In the genomic region with DNA sequence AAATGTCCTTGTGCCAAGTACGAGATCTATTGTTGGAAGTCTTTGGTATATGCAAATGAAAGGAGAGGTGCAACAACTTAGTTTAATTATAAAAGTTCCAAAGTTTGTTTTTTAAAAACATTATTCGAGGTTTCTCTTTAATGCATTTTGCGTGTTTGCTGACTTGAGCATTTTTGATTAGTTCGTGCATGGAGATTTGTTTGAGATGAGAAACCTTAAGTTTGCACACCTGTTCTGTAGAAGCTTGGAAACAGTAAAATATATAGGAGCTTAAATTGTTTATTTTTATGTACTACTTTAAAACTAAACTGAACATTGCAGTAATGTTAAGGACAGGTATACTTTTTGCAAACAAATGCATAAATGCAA, we compare ENCODE assay signal across 2 cellular contexts.
A peak's percentile ranks its signal among the peaks of the same experiment; 100 is the strongest.
TF ChIP-seq lines count a peak whose summit lies in the region.

No MANE protein-coding gene starts in this region.

TF ChIP-seq in HepG2, 621 proteins besides CTCF, POLR2A, EP300 and RAD21:
- TF ChIP-seq MAFK (conservative IDR thresholded peaks at IDR 0.05 in 1 of 2, IDR thresholded peaks at IDR 0.05 in 1 of 2; ENCODE audit: low read length in 2 of 2): peak in 1 of 2 experiments; percentile 58; a peak in 2 of 4 replicates
- TF ChIP-seq, protein P1, sequence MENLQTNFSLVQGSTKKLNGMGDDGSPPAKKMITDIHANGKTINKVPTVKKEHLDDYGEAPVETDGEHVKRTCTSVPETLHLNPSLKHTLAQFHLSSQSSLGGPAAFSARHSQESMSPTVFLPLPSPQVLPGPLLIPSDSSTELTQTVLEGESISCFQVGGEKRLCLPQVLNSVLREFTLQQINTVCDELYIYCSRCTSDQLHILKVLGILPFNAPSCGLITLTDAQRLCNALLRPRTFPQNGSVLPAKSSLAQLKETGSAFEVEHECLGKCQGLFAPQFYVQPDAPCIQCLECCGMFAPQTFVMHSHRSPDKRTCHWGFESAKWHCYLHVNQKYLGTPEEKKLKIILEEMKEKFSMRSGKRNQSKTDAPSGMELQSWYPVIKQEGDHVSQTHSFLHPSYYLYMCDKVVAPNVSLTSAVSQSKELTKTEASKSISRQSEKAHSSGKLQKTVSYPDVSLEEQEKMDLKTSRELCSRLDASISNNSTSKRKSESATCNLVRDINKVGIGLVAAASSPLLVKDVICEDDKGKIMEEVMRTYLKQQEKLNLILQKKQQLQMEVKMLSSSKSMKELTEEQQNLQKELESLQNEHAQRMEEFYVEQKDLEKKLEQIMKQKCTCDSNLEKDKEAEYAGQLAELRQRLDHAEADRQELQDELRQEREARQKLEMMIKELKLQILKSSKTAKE (CRISPR knock-in tag; IDR thresholded peaks at IDR 0.05; ENCODE audit: borderline replicate concordance): no peak
- TF ChIP-seq MIER2 (CRISPR knock-in tag; IDR thresholded peaks at IDR 0.05): no peak
- no peak for TF ChIP-seq TAF1 (CRISPR knock-in tag; IDR thresholded peaks at IDR 0.05)
- TF ChIP-seq ZNF329 (CRISPR knock-in tag; IDR thresholded peaks at IDR 0.05; ENCODE audit: low read depth): no peak
- 0 out of 2 replicates have a peak, but pooled peaks have one; percentile 18 for TF ChIP-seq MAFF (IDR thresholded peaks at IDR 0.05; ENCODE audit: low read depth, low read length)

TF ChIP-seq in SK-N-SH, 30 proteins besides CTCF, POLR2A, EP300 and RAD21:
- TF ChIP-seq GABPA (IDR thresholded peaks at IDR 0.05; ENCODE audit: low read depth) (no peak), RCOR1 (IDR thresholded peaks at IDR 0.05; ENCODE audit: low read length) (no peak), FOXJ3 (CRISPR knock-in tag; IDR thresholded peaks at IDR 0.05) (no peak), POLR2AphosphoS5 (IDR thresholded peaks at IDR 0.05; ENCODE audit: low read depth, low read length) (no peak), EZH2phosphoT487 (IDR thresholded peaks at IDR 0.05; ENCODE audit: borderline replicate concordance, low read depth) (no peak), CHD2 (IDR thresholded peaks at IDR 0.05; ENCODE audit: low read length, partially characterized antibody) (no peak), ELF1 (IDR thresholded peaks at IDR 0.05) (no peak), RFX5 (IDR thresholded peaks at IDR 0.05; ENCODE audit: low read length) (no peak)
- TF ChIP-seq, protein P2, sequence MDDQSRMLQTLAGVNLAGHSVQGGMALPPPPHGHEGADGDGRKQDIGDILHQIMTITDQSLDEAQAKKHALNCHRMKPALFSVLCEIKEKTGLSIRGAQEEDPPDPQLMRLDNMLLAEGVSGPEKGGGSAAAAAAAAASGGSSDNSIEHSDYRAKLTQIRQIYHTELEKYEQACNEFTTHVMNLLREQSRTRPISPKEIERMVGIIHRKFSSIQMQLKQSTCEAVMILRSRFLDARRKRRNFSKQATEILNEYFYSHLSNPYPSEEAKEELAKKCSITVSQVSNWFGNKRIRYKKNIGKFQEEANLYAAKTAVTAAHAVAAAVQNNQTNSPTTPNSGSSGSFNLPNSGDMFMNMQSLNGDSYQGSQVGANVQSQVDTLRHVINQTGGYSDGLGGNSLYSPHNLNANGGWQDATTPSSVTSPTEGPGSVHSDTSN (IDR thresholded peaks at IDR 0.05): no peak
- TF ChIP-seq, protein P3, sequence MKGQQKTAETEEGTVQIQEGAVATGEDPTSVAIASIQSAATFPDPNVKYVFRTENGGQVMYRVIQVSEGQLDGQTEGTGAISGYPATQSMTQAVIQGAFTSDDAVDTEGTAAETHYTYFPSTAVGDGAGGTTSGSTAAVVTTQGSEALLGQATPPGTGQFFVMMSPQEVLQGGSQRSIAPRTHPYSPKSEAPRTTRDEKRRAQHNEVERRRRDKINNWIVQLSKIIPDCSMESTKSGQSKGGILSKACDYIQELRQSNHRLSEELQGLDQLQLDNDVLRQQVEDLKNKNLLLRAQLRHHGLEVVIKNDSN (IDR thresholded peaks at IDR 0.05; ENCODE audit: borderline replicate concordance, low read depth): no peak
TF ChIP-seq in SK-N-SH: peak in this region for 0.
